Comparison of ENCODE assay signal across 18 cellular contexts in the genomic region with DNA sequence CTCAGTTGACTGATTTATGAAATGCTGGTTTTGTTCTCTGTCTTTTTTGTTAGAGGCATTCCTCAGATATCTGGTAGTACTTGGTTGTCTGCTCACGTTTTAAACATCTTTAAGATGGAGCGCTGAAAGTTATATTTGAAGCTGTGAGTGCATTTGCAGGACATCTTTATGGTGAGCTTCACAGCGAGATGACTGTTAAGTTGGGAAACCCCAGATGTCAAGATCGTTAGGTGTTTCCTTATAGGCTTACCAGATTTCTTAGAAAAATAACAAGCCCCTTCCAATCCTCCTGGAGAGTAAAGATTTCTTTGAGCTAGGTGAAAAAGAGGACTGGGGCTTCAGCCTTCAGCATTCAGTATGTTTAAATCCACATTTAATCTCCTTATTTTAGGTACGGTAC.
A peak's percentile ranks its signal among the peaks of the same experiment; 100 is the strongest.
DNase-seq lines count a peak whose midpoint lies in the region; ATAC-seq and TF ChIP-seq lines count a peak whose summit lies in the region.
"Had no signal": no experiment of that assay in that cellular context is flagged by ENCODE, and none has a peak within 500 bp of the region (broad histone marks: within the 10 kb centered on the region; RNA-seq: fewer than 3 reads in every experiment).

No MANE protein-coding gene starts in this region.

- H3K4me3 ChIP-seq in DND-41 (ENCODE audit: low read depth in 1 of 2, low read length in 2 of 2) = peak overlapping the region in 1 of 2 experiments; percentile 43; a peak in 2 of 4 replicates
- no peak overlapping the region for H3K4me3 ChIP-seq in right atrium auricular region
- H3K4me3 ChIP-seq: lower lobe of right lung, mucosa of descending colon, right lobe of liver, stomach, transverse colon had no signal

- H3K27ac ChIP-seq in DND-41 (ENCODE audit: low read length) (peak overlapping the region; percentile 75), right atrium auricular region (no peak overlapping the region)
- H3K27ac ChIP-seq: lower lobe of right lung, right lobe of liver, stomach, transverse colon had no signal

- peaks cover 3% of the 10 kb centered on the region; the same call in 1 of the 2 replicates for H4K20me1 ChIP-seq in DND-41 (ENCODE audit: insufficient read depth, low read length)

- no peaks in the 10 kb centered on the region for H3K27me3 ChIP-seq in DND-41 (ENCODE audit: insufficient read depth, low read length, poor library complexity)
- no peaks in the 10 kb centered on the region for H3K27me3 ChIP-seq in right atrium auricular region
- H3K27me3 ChIP-seq: right lobe of liver, stomach, transverse colon had no signal

- ATAC-seq in DND-41 (ENCODE audit: insufficient read depth, low read depth) = peak; percentile 72
- ATAC-seq: mucosa of descending colon had no signal

- no peaks in the 10 kb centered on the region for H3K27me3 Mint-ChIP-seq in T-helper 1 cell treated with Interleukin-12 subunit alpha and Interleukin-12 subunit beta and Interleukin-4 antibody, amounts not matched to agents 30 μg/mL and 1 μg/mL, for 36 hours (ENCODE audit: low read depth)
- H3K27me3 Mint-ChIP-seq in mesothelial cell of epicardium (ENCODE audit: low read depth) = no peaks in the 10 kb centered on the region
- H3K27me3 Mint-ChIP-seq: activated CD4-positive, alpha-beta T cell treated with anti-CD3 and anti-CD28 coated beads, Interleukin-2, amount 10 ng/mL, durations not matched to agents 7 days and 5 days; CD4-positive, CD25-positive, alpha-beta regulatory T cell had no signal

- H2AFZ ChIP-seq in DND-41 (ENCODE audit: low read depth, low read length) = no peak overlapping the region

- H3K9me3 Mint-ChIP-seq in T-helper 1 cell treated with Interleukin-12 subunit alpha and Interleukin-12 subunit beta and Interleukin-4 antibody, amounts not matched to agents 30 μg/mL and 1 μg/mL, for 36 hours = no peaks in the 10 kb centered on the region
- H3K9me3 Mint-ChIP-seq in mesothelial cell of epicardium = no peaks in the 10 kb centered on the region

- H3K9me3 ChIP-seq in DND-41 (ENCODE audit: insufficient read depth, low read length, severe bottlenecking) = no peaks in the 10 kb centered on the region
- H3K9me3 ChIP-seq in right atrium auricular region = no peaks in the 10 kb centered on the region
- H3K9me3 ChIP-seq: lower lobe of right lung, mucosa of descending colon, right lobe of liver, stomach, transverse colon had no signal

- DNase-seq in CD1c-positive myeloid dendritic cell (ENCODE audit: extremely low spot score) (peak; percentile 13), DND-41 (peak; percentile 52), mesothelial cell of epicardium (ENCODE audit: low spot score in 2 of 2, unreplicated experiment in 2 of 2) (no peak), NCI-H69 (lab: John Stamatoyannopoulos, UW) (no peak), right atrium auricular region (ENCODE audit: low spot score) (no peak), DMS153 (lab: John Stamatoyannopoulos, UW) (no peak)
- DNase-seq: activated CD4-positive, alpha-beta T cell treated with anti-CD3 and anti-CD28 coated beads, Interleukin-2, amount 10 ng/mL, durations not matched to agents 7 days and 5 days; GOT3; MM.1S; mucosa of descending colon; posterior cingulate gyrus; right lobe of liver; RPMI8226; stomach; transverse colon had no signal

- H3K36me3 ChIP-seq in DND-41 (ENCODE audit: insufficient read depth, low read length) = peaks cover 11% of the 10 kb centered on the region
- no peaks in the 10 kb centered on the region for H3K36me3 ChIP-seq in right atrium auricular region
- H3K36me3 ChIP-seq: lower lobe of right lung, right lobe of liver, transverse colon had no signal

- H3K27ac Mint-ChIP-seq in T-helper 1 cell treated with Interleukin-12 subunit alpha and Interleukin-12 subunit beta and Interleukin-4 antibody, amounts not matched to agents 30 μg/mL and 1 μg/mL, for 36 hours = peak overlapping the region; percentile 53
- peak overlapping the region; percentile 51 for H3K27ac Mint-ChIP-seq in mesothelial cell of epicardium

- peaks cover 92% of the 10 kb centered on the region for H3K4me1 ChIP-seq in DND-41 (ENCODE audit: insufficient read depth, low read length)
- peaks cover 0 to 17% of the 10 kb centered on the region in 2 donors for H3K4me1 ChIP-seq in right atrium auricular region
- H3K4me1 ChIP-seq: right lobe of liver had no signal

- H3K4me1 Mint-ChIP-seq in T-helper 1 cell treated with Interleukin-12 subunit alpha and Interleukin-12 subunit beta and Interleukin-4 antibody, amounts not matched to agents 30 μg/mL and 1 μg/mL, for 36 hours (ENCODE audit: low read depth) = peaks cover 46% of the 10 kb centered on the region
- H3K4me1 Mint-ChIP-seq in mesothelial cell of epicardium = peaks cover 33% of the 10 kb centered on the region

- peaks cover 11% of the 10 kb centered on the region for H3K36me3 Mint-ChIP-seq in T-helper 1 cell treated with Interleukin-12 subunit alpha and Interleukin-12 subunit beta and Interleukin-4 antibody, amounts not matched to agents 30 μg/mL and 1 μg/mL, for 36 hours (ENCODE audit: low read depth)
- H3K36me3 Mint-ChIP-seq in mesothelial cell of epicardium = peaks cover 14% of the 10 kb centered on the region

- H3K9ac ChIP-seq in DND-41 (ENCODE audit: low read depth, low read length) = peak overlapping the region; percentile 43

- peaks cover 80% of the 10 kb centered on the region for H3K79me2 ChIP-seq in DND-41 (ENCODE audit: insufficient read depth, low read length)

- peak overlapping the region; percentile 52 for H3K4me2 ChIP-seq in DND-41 (ENCODE audit: insufficient read depth, low read length)

- peak overlapping the region; percentile 43 for H3K4me3 Mint-ChIP-seq in T-helper 1 cell treated with Interleukin-12 subunit alpha and Interleukin-12 subunit beta and Interleukin-4 antibody, amounts not matched to agents 30 μg/mL and 1 μg/mL, for 36 hours
- H3K4me3 Mint-ChIP-seq in mesothelial cell of epicardium = no peak overlapping the region
- H3K4me3 Mint-ChIP-seq: activated CD4-positive, alpha-beta T cell treated with anti-CD3 and anti-CD28 coated beads, Interleukin-2, amount 10 ng/mL, durations not matched to agents 7 days and 5 days had no signal

- TF ChIP-seq CTCF in DND-41 (IDR thresholded peaks at IDR 0.05; ENCODE audit: borderline replicate concordance, extremely low read depth, low read length, poor library complexity, severe bottlenecking) = no peak
- no peak for TF ChIP-seq CTCF in mesothelial cell of epicardium (IDR thresholded peaks at IDR 0.05; ENCODE audit: unreplicated experiment)
- no peak for TF ChIP-seq CTCF in right atrium auricular region (IDR thresholded peaks at IDR 0.05)

Comparison
In these comparisons a context has a peak if more than half of its experiments do, and no peak if none do; other contexts are left out.
1. DNase-seq: peak in CD1c-positive myeloid dendritic cell (single experiment) and DND-41 (single experiment); none in mesothelial cell of epicardium (0 of 2), NCI-H69 (single experiment), right atrium auricular region (single experiment) and DMS153 (single experiment).